ENCODE assay signal across 14 cellular contexts in the genomic region with DNA sequence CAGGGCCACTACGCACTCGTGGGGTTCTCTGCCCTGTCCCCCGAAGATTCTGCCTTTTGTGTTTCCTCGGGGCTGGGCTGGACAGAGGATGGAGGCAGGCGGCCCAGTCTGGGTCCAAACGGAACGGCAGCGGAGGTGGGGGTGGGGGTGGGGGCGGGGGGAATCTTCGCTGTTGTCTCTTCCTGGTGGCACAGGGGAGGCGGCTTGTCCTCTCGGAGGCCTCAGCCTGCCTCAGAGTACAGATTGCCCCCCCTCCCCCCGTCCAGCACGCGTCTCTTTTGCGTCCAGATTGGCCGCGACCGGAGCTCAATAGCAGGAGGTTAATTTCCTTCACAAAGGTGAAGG. TPM values are rescaled to one million over a fixed set of nuclear protein-coding genes. Genes with fewer than 3 reads are reported as not detected.
DNase-seq lines count a peak whose midpoint lies in the region; ATAC-seq and TF ChIP-seq lines count a peak whose summit lies in the region.
"Had no signal": no experiment of that assay in that cellular context is flagged by ENCODE, and none has a peak within 500 bp of the region (broad histone marks: within the 10 kb centered on the region; RNA-seq: fewer than 3 reads in every experiment).

No MANE protein-coding gene starts in this region.

- H3K79me2 ChIP-seq in mammary epithelial cell (ENCODE audit: insufficient read depth, low read length), result no peaks in the 10 kb centered on the region

- no peak for ATAC-seq in Right ventricle myocardium superior (ENCODE audit: poor library complexity)
- ATAC-seq in aorta (ENCODE audit: low FRiP score), result no peak
- ATAC-seq in HG03565 (IDR thresholded peaks at IDR 0.05; ENCODE audit: unreplicated experiment), result no peak
- ATAC-seq: GM12878; stimulated activated naive CD8-positive, alpha-beta T cell treated with anti-CD3 and anti-CD28 coated beads, Interleukin-15, amount 100 ng/mL, for 72 hours had no signal

- in situ Hi-C loops in mammary epithelial cell (cut with MboI; ENCODE audit: low sequenced_read_pairs in 2 of 2), result loop anchor here in 1 of 2 donors (25.0 kb wide), 2 partner anchors 196 to 279 kb away; no protein-coding TSS in a partner anchor

- no peak overlapping the region for H3K9ac ChIP-seq in mammary epithelial cell (ENCODE audit: insufficient read depth, low read length)

- TF ChIP-seq POLR2A in breast epithelium (IDR thresholded peaks at IDR 0.05), result no peak

- no peaks in the 10 kb centered on the region for H3K36me3 ChIP-seq in breast epithelium
- no peaks in the 10 kb centered on the region for H3K36me3 ChIP-seq in mammary epithelial cell (ENCODE audit: insufficient read depth, low read length)
- H3K36me3 ChIP-seq in ectodermal cell (ENCODE audit: control insufficient read depth, insufficient read depth, low read length), result no peaks in the 10 kb centered on the region
- no peaks in the 10 kb centered on the region for H3K36me3 ChIP-seq in aorta (ENCODE audit: control insufficient read depth in 1 of 2, insufficient read depth in 2 of 2, low read length in 1 of 2)
- H3K36me3 ChIP-seq: MG63 had no signal

- H4K20me1 ChIP-seq in mammary epithelial cell (ENCODE audit: insufficient read depth, low read length), result peaks cover 2% of the 10 kb centered on the region

- dilution Hi-C loops in mammary epithelial cell (cut with HindIII; ENCODE audit: low sequenced_read_pairs), result loop anchor here (25.0 kb wide), 1 partner anchor 196 kb away; no protein-coding TSS in a partner anchor

- intact Hi-C loops in breast epithelium (cut with DNase I; ENCODE audit: low total_unique reads) (no loop called here), mammary epithelial cell (cut with micrococcal nuclease) (loop anchor here (10.0 kb wide), 1 partner anchor 98 kb away; no protein-coding TSS in a partner anchor), Right ventricle myocardium superior (cut with DNase I) (loop anchor here (10.0 kb wide), 1 partner anchor 208 kb away; no protein-coding TSS in a partner anchor), aorta (cut with DNase I) (no loop called here)

- H3K4me2 ChIP-seq in mammary epithelial cell (ENCODE audit: insufficient read depth, low read depth, low read length), result no peak overlapping the region

- TF ChIP-seq CTCF in breast epithelium (IDR thresholded peaks at IDR 0.05) (no peak), mammary epithelial cell (conservative IDR thresholded peaks at IDR 0.05 in 1 of 2, IDR thresholded peaks at IDR 0.05 in 1 of 2; ENCODE audit: extremely low read depth in 1 of 2, insufficient read depth in 1 of 2, low read depth in 1 of 2, low read length in 2 of 2) (no peak)

- WGBS in mammary epithelial cell (ENCODE audit: low coverage, missing lambda C conversion rate), result 0% methylated on average over 1 of the region's 19 CpGs
- WGBS in ectodermal cell, 2 experiments, result 1 to 2% methylated on average over 16 to 19 of the region's 19 CpGs
- WGBS in aorta, 2 donors, result 3% methylated on average over 16 to 19 of the region's 19 CpGs

- no peak overlapping the region for H2AFZ ChIP-seq in mammary epithelial cell (ENCODE audit: low read depth, low read length)

- no TSS peak for BruUV-seq in mammary epithelial cell (replicated peaks; lab: Mats Ljungman, UMichigan)

- H3K27me3 ChIP-seq in breast epithelium, result peaks cover 0 to 89% of the 10 kb centered on the region in 2 donors
- H3K27me3 ChIP-seq in mammary epithelial cell (ENCODE audit: insufficient read depth, low read length), result peaks cover 80% of the 10 kb centered on the region
- H3K27me3 ChIP-seq in ectodermal cell (ENCODE audit: control insufficient read depth, insufficient read depth, low read length, poor library complexity, severe bottlenecking), result peaks cover 100% of the 10 kb centered on the region
- no peaks in the 10 kb centered on the region for H3K27me3 ChIP-seq in aorta (ENCODE audit: control insufficient read depth in 1 of 2, insufficient read depth in 2 of 2, low read length in 1 of 2)

- peaks cover 10% of the 10 kb centered on the region in 2 donors for H3K4me1 ChIP-seq in breast epithelium
- H3K4me1 ChIP-seq in mammary epithelial cell (ENCODE audit: insufficient read depth, low read length), result peaks cover 17% of the 10 kb centered on the region
- H3K4me1 ChIP-seq in ectodermal cell (ENCODE audit: control insufficient read depth, insufficient read depth, low read length), result peaks cover 33% of the 10 kb centered on the region
- H3K4me1 ChIP-seq in aorta (ENCODE audit: control insufficient read depth in 1 of 2, insufficient read depth in 2 of 2, low read length in 2 of 2), result no peaks in the 10 kb centered on the region

- CTCF ChIA-PET in mammary epithelial cell (lab: Charles Lee; ENCODE audit: low non-redundant PET), result no interaction called here

- no peak for DNase-seq in breast epithelium (ENCODE audit: low spot score in 2 of 2)
- no peak for DNase-seq in mammary epithelial cell
- peak; percentile 82 for DNase-seq in NCI-H510A treated with DMSO at 0.1 percent for 48 hours (lab: John Stamatoyannopoulos, UW)
- DNase-seq in Right ventricle myocardium superior, result no peak
- DNase-seq in aorta, result no peak
- DNase-seq: CD8-positive, alpha-beta memory T cell; MG63; stimulated activated naive CD8-positive, alpha-beta T cell treated with anti-CD3 and anti-CD28 coated beads, Interleukin-15, amount 100 ng/mL, for 72 hours had no signal

- H3K4me3 ChIP-seq in breast epithelium (peak overlapping the region in 2 of 3 donors; percentile 35 to 65), mammary epithelial cell (replicated peaks in 1 of 3; ENCODE audit: insufficient read depth in 1 of 3, low read depth in 2 of 3, low read length in 3 of 3) (no peak overlapping the region), ectodermal cell (ENCODE audit: insufficient read depth, low read depth, low read length) (peak overlapping the region; percentile 13), aorta (ENCODE audit: low read length in 2 of 2) (no peak overlapping the region)
- H3K4me3 ChIP-seq: MG63 had no signal

- no peak overlapping the region for H3K27ac ChIP-seq in breast epithelium
- no peak overlapping the region for H3K27ac ChIP-seq in mammary epithelial cell (ENCODE audit: insufficient read depth, low read depth, low read length)
- H3K27ac ChIP-seq in ectodermal cell (ENCODE audit: insufficient read depth, low read depth, low read length, poor library complexity, severe bottlenecking), result no peak overlapping the region
- peak overlapping the region; percentile 56 for H3K27ac ChIP-seq in temporal lobe (ENCODE audit: low read depth, low read length)
- H3K27ac ChIP-seq in aorta (ENCODE audit: low read depth in 1 of 2, low read length in 2 of 2), result no peak overlapping the region
- H3K27ac ChIP-seq: RWPE1 had no signal

- H3K9me3 ChIP-seq in breast epithelium (no peaks in the 10 kb centered on the region), mammary epithelial cell (replicated peaks; ENCODE audit: insufficient read depth, low read length) (no peaks in the 10 kb centered on the region), ectodermal cell (ENCODE audit: control insufficient read depth, low read length) (no peaks in the 10 kb centered on the region), aorta (ENCODE audit: control insufficient read depth, low read length) (no peaks in the 10 kb centered on the region)
- H3K9me3 ChIP-seq: MG63 had no signal

RNA-seq across cellular contexts. Expression of gene INSM1, which starts 1.4 kb away (rescaled TPM):
- total RNA-seq in breast epithelium, result under 1 TPM in 1 of 3 donors, not detected in 2; 0.48 TPM
- total RNA-seq in mammary epithelial cell, result not detected
- not detected for polyA plus RNA-seq in mammary epithelial cell
- not detected for polyA minus RNA-seq in mammary epithelial cell
- 2.2 TPM for polyA plus RNA-seq in ectodermal cell (2013, experiment 1 of 4)
- polyA plus RNA-seq in ectodermal cell (2013, experiment 2 of 4), result 3.1 TPM
- 4.7 TPM for polyA plus RNA-seq in ectodermal cell (2013, experiment 3 of 4)
- 5.8 TPM for polyA plus RNA-seq in ectodermal cell (2013, experiment 4 of 4)
- total RNA-seq in temporal lobe, result 13.3 TPM
- total RNA-seq in Right ventricle myocardium superior, result not detected
- total RNA-seq in aorta, result not detected
- under 1 TPM in 1 of 2 donors, not detected in 1; 0.25 TPM for polyA plus RNA-seq in aorta
- total RNA-seq: endothelial cell of umbilical vein had no signal
- polyA plus RNA-seq: CD8-positive, alpha-beta memory T cell; endothelial cell of umbilical vein had no signal

Comparison
In these comparisons a context has a peak if more than half of its experiments do, and no peak if none do; other contexts are left out.
1. H3K4me3 ChIP-seq: peak in breast epithelium (2 of 3) and ectodermal cell (single experiment); none in mammary epithelial cell (0 of 3) and aorta (0 of 2).
2. intact Hi-C loops: an anchor here in mammary epithelial cell (10.0 kb wide) and Right ventricle myocardium superior (10.0 kb wide); none called in breast epithelium and aorta.